In the genomic region with DNA sequence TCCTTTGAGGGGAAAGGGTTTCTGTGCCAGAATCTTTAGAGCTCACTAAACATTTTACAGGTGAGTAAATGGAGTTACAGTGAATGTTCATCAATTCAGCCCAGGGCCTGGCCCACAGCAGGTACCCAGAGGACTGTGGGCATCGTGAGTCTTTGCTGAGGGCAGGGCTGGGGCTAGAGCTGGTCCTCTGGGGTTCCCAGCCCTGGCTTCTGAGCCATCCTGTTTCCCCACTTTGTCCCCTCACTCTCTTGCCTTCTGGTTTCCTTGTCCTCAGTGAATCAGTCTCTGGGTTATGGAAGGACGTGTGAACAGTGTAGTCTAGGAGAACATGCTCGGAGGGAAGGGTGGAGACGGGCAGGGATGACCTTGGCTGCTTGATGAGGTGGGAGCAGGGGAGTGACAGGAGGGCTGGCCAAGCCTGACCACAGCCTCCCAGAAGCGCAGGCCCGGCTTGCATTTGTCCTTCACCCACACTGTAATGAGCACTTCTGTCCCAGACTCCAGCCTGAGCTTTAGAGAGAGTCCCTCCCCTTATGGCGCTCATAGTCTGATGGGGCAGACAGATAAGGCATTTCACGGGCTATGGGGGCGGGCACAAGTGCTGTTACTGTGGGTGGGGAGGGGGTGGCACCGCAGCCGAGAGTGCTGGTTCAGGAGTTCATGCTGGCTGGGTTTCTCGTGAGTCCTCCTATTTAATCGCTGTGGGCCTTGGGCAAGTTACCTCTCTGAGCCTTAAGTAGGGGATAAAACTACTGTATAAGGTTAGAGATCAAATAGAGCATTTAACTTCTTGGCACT, we compare ENCODE assay signal across 9 cellular contexts. TPM values are rescaled to one million over a fixed set of nuclear protein-coding genes. Genes with fewer than 3 reads are reported as not detected.
DNase-seq lines count a peak whose midpoint lies in the region; ATAC-seq, FAIRE-seq and TF ChIP-seq lines count a peak whose summit lies in the region.
"Had no signal": no experiment of that assay in that cellular context is flagged by ENCODE, and none has a peak within 500 bp of the region (broad histone marks: within the 10 kb centered on the region; RNA-seq: fewer than 3 reads in every experiment).

No MANE protein-coding gene starts in this region.

- peaks cover 51% of the 10 kb centered on the region for H4K20me1 ChIP-seq in astrocyte (ENCODE audit: insufficient read depth, low read length)

- in situ Hi-C loops in transverse colon (cut with MboI; ENCODE audit: low pct_ligation_motif_present in 1 of 4, low pct_unique_long_range_greater_than_20kb in 1 of 4, low sequenced_read_pairs in 3 of 4), result no loop called here

- H3K4me2 ChIP-seq in astrocyte (ENCODE audit: low read length), result no peak overlapping the region

- no peaks in the 10 kb centered on the region for H3K27me3 ChIP-seq in astrocyte (ENCODE audit: insufficient read depth, low read length)
- no peaks in the 10 kb centered on the region for H3K27me3 ChIP-seq in transverse colon

- H3K4me3 Mint-ChIP-seq in astrocyte (ENCODE audit: unreplicated experiment), result peak overlapping the region; percentile 43

- DNase-seq in DMS 273 (lab: John Stamatoyannopoulos, UW; ENCODE audit: unreplicated experiment) (peak; percentile 52), DMS 273 treated with DMSO at 0.1 percent for 48 hours (lab: John Stamatoyannopoulos, UW) (no peak), astrocyte (ENCODE audit: low read depth) (peak; percentile 61), myocyte (ENCODE audit: low read depth) (peak; percentile 43), transverse colon (peak; percentile 87), ecto neural progenitor cell (ENCODE audit: low spot score) (no peak), NOMO-1 treated with DMSO at 0.1 percent for 48 hours (lab: John Stamatoyannopoulos, UW; ENCODE audit: unreplicated experiment) (no peak)

- H3K27me3 Mint-ChIP-seq in astrocyte (ENCODE audit: low read depth, unreplicated experiment), result no peaks in the 10 kb centered on the region

- peaks cover 11% of the 10 kb centered on the region for H3K79me2 ChIP-seq in astrocyte (ENCODE audit: insufficient read depth, low read length)

- TF ChIP-seq CTCF in astrocyte (IDR thresholded peaks at IDR 0.05; ENCODE audit: insufficient read depth, low read depth, low read length), result no peak
- TF ChIP-seq CTCF in transverse colon (IDR thresholded peaks at IDR 0.05), result no peak

- H2AFZ ChIP-seq in astrocyte (ENCODE audit: low read depth, low read length), result no peak overlapping the region

- peaks cover 32% of the 10 kb centered on the region for H3K36me3 Mint-ChIP-seq in astrocyte (ENCODE audit: low read depth, unreplicated experiment)

- H3K9me3 ChIP-seq in astrocyte (ENCODE audit: insufficient read depth, low read depth, low read length), result no peaks in the 10 kb centered on the region
- no peaks in the 10 kb centered on the region for H3K9me3 ChIP-seq in transverse colon

- intact Hi-C loops in transverse colon (cut with DNase I; ENCODE audit: low total_unique reads), result no loop called here

- peaks cover 2% of the 10 kb centered on the region for H3K9me3 Mint-ChIP-seq in astrocyte (ENCODE audit: unreplicated experiment)

- FAIRE-seq in astrocyte (lab: Jason Lieb, UNC), result no peak

- H3K36me3 ChIP-seq in astrocyte (ENCODE audit: insufficient read depth, low read length), result no peaks in the 10 kb centered on the region
- H3K36me3 ChIP-seq in transverse colon, result peaks cover 0 to 15% (median 4%) of the 10 kb centered on the region in 4 donors

- no peak overlapping the region for H3K27ac Mint-ChIP-seq in astrocyte (ENCODE audit: unreplicated experiment)

- TF ChIP-seq POLR2A in transverse colon (IDR thresholded peaks at IDR 0.05), result peak; percentile 79

- H3K4me1 ChIP-seq in astrocyte (ENCODE audit: insufficient read depth, low read length) (peaks cover 5% of the 10 kb centered on the region), transverse colon (peaks cover 32 to 58% (median 50%) of the 10 kb centered on the region in 4 donors)

- no peak for ATAC-seq in HG03460 (IDR thresholded peaks at IDR 0.05; ENCODE audit: unreplicated experiment)

- no peak for TF ChIP-seq EP300 in transverse colon (IDR thresholded peaks at IDR 0.05; ENCODE audit: low read depth)

- 39 to 53% methylated on average over 4 to 10 of the region's 13 CpGs for WGBS in transverse colon (ENCODE audit: low coverage in 1 of 2), 2 donors

- H3K9ac ChIP-seq in astrocyte (ENCODE audit: low read length), result no peak overlapping the region

- H3K4me3 ChIP-seq in astrocyte (ENCODE audit: insufficient read depth, low read depth, low read length) (no peak overlapping the region), transverse colon (no peak overlapping the region)

- peaks cover 23% of the 10 kb centered on the region for H3K4me1 Mint-ChIP-seq in astrocyte (ENCODE audit: low read depth, unreplicated experiment)

- H3K27ac ChIP-seq in astrocyte (ENCODE audit: low read depth, low read length), result no peak overlapping the region
- H3K27ac ChIP-seq in transverse colon, result peak overlapping the region; percentile 76 to 88 (median 84)
- H3K27ac ChIP-seq: 22Rv1 had no signal

RNA-seq across cellular contexts. Expression of gene TBC1D14, which starts 17.3 kb away (rescaled TPM):
- 25.8 and 30.4 TPM in 2 replicates for total RNA-seq in astrocyte
- 48.6 and 51.8 TPM in 2 replicates for total RNA-seq in myocyte
- 31.4 TPM for polyA plus RNA-seq in myocyte (2012)
- total RNA-seq in transverse colon, result 10 to 100 TPM; 42.6 to 56.9 (median 54.0) TPM

Comparison
In these comparisons a context has a peak if more than half of its experiments do, and no peak if none do; other contexts are left out.
1. DNase-seq: peak in DMS 273 (single experiment), astrocyte (single experiment), myocyte (single experiment) and transverse colon (single experiment); none in DMS 273 treated with DMSO at 0.1 percent for 48 hours (single experiment), ecto neural progenitor cell (single experiment) and NOMO-1 treated with DMSO at 0.1 percent for 48 hours (single experiment).